ENCODE assay signal across 13 cellular contexts in the genomic region with DNA sequence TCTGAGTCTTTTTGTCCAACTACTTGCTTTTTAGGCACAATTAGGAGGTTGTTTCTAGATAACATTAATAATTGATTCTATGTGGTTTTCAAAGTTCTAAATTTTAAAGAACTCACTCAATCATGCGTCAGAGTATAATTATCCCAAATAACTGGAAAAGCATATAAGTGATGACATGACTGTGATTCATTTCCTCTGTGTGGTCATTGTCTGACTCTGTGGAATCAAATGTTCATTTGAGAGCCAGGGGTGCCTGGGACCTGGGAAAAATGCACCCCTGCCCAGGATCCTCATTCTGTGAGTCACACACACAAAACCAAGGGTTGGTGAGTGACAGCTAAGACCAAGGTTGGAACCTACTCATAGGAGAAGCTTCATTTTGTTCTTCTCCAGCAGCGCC.
A peak's percentile ranks its signal among the peaks of the same experiment; 100 is the strongest.
DNase-seq lines count a peak whose midpoint lies in the region; ATAC-seq, FAIRE-seq and TF ChIP-seq lines count a peak whose summit lies in the region.
"Had no signal": no experiment of that assay in that cellular context is flagged by ENCODE, and none has a peak within 500 bp of the region (broad histone marks: within the 10 kb centered on the region; RNA-seq: fewer than 3 reads in every experiment).

No MANE protein-coding gene starts in this region.

- FAIRE-seq in bronchial epithelial cell (lab: Jason Lieb, UNC), result no peak

- peak; percentile 63 for DNase-seq in AG20443 (ENCODE audit: low spot score)
- DNase-seq in NB4 (ENCODE audit: low read depth), result peak; percentile 4
- peak; percentile 99 for DNase-seq in bronchial epithelial cell (ENCODE audit: low read depth)
- peak; percentile 88 for DNase-seq in mesenchymal stem cell
- DNase-seq in NCI-H2107 treated with DMSO at 0.1 percent for 48 hours (lab: John Stamatoyannopoulos, UW; ENCODE audit: unreplicated experiment), result no peak
- DNase-seq: body of pancreas; CD8-positive, alpha-beta memory T cell; NCI-H82; right lobe of liver had no signal

- H3K27me3 ChIP-seq in bronchial epithelial cell (ENCODE audit: control insufficient read depth, insufficient read depth, low read length), result no peaks in the 10 kb centered on the region
- no peaks in the 10 kb centered on the region for H3K27me3 ChIP-seq in mesenchymal stem cell (ENCODE audit: control insufficient read depth in 1 of 2, insufficient read depth in 1 of 2, low read length in 2 of 2)
- H3K27me3 ChIP-seq: body of pancreas, right lobe of liver had no signal

- no peak overlapping the region for H2BK5ac ChIP-seq in mesenchymal stem cell (ENCODE audit: low read depth, low read length, poor library complexity, severe bottlenecking)

- H2AFZ ChIP-seq in mesenchymal stem cell (ENCODE audit: low read depth, low read length), result no peak overlapping the region

- H3K23ac ChIP-seq in mesenchymal stem cell (ENCODE audit: low read length in 2 of 2), result no peak overlapping the region

- no peak overlapping the region for H3K14ac ChIP-seq in mesenchymal stem cell (ENCODE audit: low read length in 2 of 2)

- TF ChIP-seq CTCF in NB4 (IDR thresholded peaks at IDR 0.05; ENCODE audit: low read depth, low read length) (no peak), bronchial epithelial cell (IDR thresholded peaks at IDR 0.05; ENCODE audit: insufficient read depth, low read length, severe bottlenecking) (no peak)

- no peak for ATAC-seq in GM21717 (IDR thresholded peaks at IDR 0.05; ENCODE audit: unreplicated experiment)
- ATAC-seq in HG03354 (IDR thresholded peaks at IDR 0.05; ENCODE audit: poor library complexity, severe bottlenecking, unreplicated experiment), result no peak
- no peak for ATAC-seq in GM19035 (IDR thresholded peaks at IDR 0.05; ENCODE audit: unreplicated experiment)
- ATAC-seq: body of pancreas had no signal

- no peak overlapping the region for H3K4ac ChIP-seq in mesenchymal stem cell (ENCODE audit: low read depth in 1 of 2, low read length in 2 of 2)

- H2BK15ac ChIP-seq in mesenchymal stem cell (ENCODE audit: low read depth, poor library complexity, severe bottlenecking), result no peak overlapping the region

- peak overlapping the region; percentile 19 for H3K9ac ChIP-seq in mesenchymal stem cell (ENCODE audit: low read length)

- H3K9me3 ChIP-seq in mesenchymal stem cell (ENCODE audit: control insufficient read depth, low read length), result no peaks in the 10 kb centered on the region
- H3K9me3 ChIP-seq: body of pancreas, right lobe of liver had no signal

- peak overlapping the region; percentile 85 for H3K27ac ChIP-seq in mesenchymal stem cell (ENCODE audit: low read length, poor library complexity, severe bottlenecking)
- H3K27ac ChIP-seq: body of pancreas, right lobe of liver had no signal

- WGBS in mesenchymal stem cell, result no CpG with 5 or more reads among the region's 2 CpGs

- H3K79me1 ChIP-seq in mesenchymal stem cell (replicated peaks; ENCODE audit: low read length, poor library complexity, severe bottlenecking), result no peaks in the 10 kb centered on the region

- H3K18ac ChIP-seq in mesenchymal stem cell (ENCODE audit: low read depth in 1 of 2, low read length in 2 of 2), result no peak overlapping the region

- H4K91ac ChIP-seq in mesenchymal stem cell (ENCODE audit: low read length), result no peak overlapping the region

- H2BK12ac ChIP-seq in mesenchymal stem cell (ENCODE audit: low read length in 2 of 2), result no peak overlapping the region

- H3K36me3 ChIP-seq in bronchial epithelial cell (ENCODE audit: control insufficient read depth, insufficient read depth, low read length) (no peaks in the 10 kb centered on the region), mesenchymal stem cell (ENCODE audit: control insufficient read depth in 1 of 2, insufficient read depth in 2 of 2, low read depth in 1 of 2, low read length in 2 of 2) (no peaks in the 10 kb centered on the region)
- H3K36me3 ChIP-seq: right lobe of liver had no signal

- no peak for TF ChIP-seq POLR2A in NB4 (IDR thresholded peaks at IDR 0.05; ENCODE audit: extremely low read depth, insufficient read length)

- H3K4me1 ChIP-seq in mesenchymal stem cell (ENCODE audit: control insufficient read depth, insufficient read depth, low read depth, low read length), result peaks cover 10% of the 10 kb centered on the region
- H3K4me1 ChIP-seq: body of pancreas had no signal

- no peak overlapping the region for H2AK5ac ChIP-seq in mesenchymal stem cell (ENCODE audit: low read length, severe bottlenecking)

- H3K4me3 ChIP-seq in NB4 (ENCODE audit: low read depth, low read length) (no peak overlapping the region), bronchial epithelial cell (ENCODE audit: low read depth, low read length) (no peak overlapping the region), mesenchymal stem cell (ENCODE audit: insufficient read depth in 1 of 2, low read depth in 1 of 2, low read length in 2 of 2) (peak overlapping the region in 1 of 2 experiments; percentile 25)
- H3K4me3 ChIP-seq: body of pancreas, lung, right lobe of liver had no signal

- peak overlapping the region; percentile 55 for H4K8ac ChIP-seq in mesenchymal stem cell (ENCODE audit: low read length)

- H3K4me2 ChIP-seq in mesenchymal stem cell (ENCODE audit: low read length, poor library complexity, severe bottlenecking), result no peak overlapping the region

- H2BK120ac ChIP-seq in mesenchymal stem cell (ENCODE audit: low read depth, low read length), result no peak overlapping the region
